In genomic region chr2:191376981-191377629, GRCh38 we compare ENCODE assay signal across 9 cellular contexts.
DNase-seq lines count a peak whose midpoint lies in the region; ATAC-seq and TF ChIP-seq lines count a peak whose summit lies in the region.
"Had no signal": no experiment of that assay in that cellular context is flagged by ENCODE, and none has a peak within 500 bp of the region (broad histone marks: within the 10 kb centered on the region; RNA-seq: fewer than 3 reads in every experiment).

No MANE protein-coding gene starts in this region.

- H3K27me3 Mint-ChIP-seq in T-helper 2 cell treated with Interferon-gamma antibody and Interleukin-4, amounts not matched to agents 5 μg/mL and 100 μg/mL, for 36 hours (ENCODE audit: low read depth) = no peaks in the 10 kb centered on the region
- H3K27me3 Mint-ChIP-seq: dendritic cell treated with granulocyte-macrophage colony-stimulating factor and Interleukin-4, amounts not matched to agents 40 ng/mL and 50 ng/mL, for 4 days had no signal

- H3K9me3 Mint-ChIP-seq in T-helper 2 cell treated with Interferon-gamma antibody and Interleukin-4, amounts not matched to agents 5 μg/mL and 100 μg/mL, for 36 hours = no peaks in the 10 kb centered on the region
- H3K9me3 Mint-ChIP-seq: dendritic cell treated with granulocyte-macrophage colony-stimulating factor and Interleukin-4, amounts not matched to agents 40 ng/mL and 50 ng/mL, for 4 days had no signal

- no peaks in the 10 kb centered on the region for H3K9me3 ChIP-seq in Karpas-422 (ENCODE audit: low read length)

- H3K4me1 Mint-ChIP-seq in T-helper 2 cell treated with Interferon-gamma antibody and Interleukin-4, amounts not matched to agents 5 μg/mL and 100 μg/mL, for 36 hours (ENCODE audit: low read depth) = peaks cover 3% of the 10 kb centered on the region

- H3K36me3 Mint-ChIP-seq in T-helper 2 cell treated with Interferon-gamma antibody and Interleukin-4, amounts not matched to agents 5 μg/mL and 100 μg/mL, for 36 hours (ENCODE audit: low read depth) = no peaks in the 10 kb centered on the region

- TF ChIP-seq CTCF in AG04449 (IDR thresholded peaks at IDR 0.05; ENCODE audit: insufficient read depth, low read length, missing control alignments) = no peak
- no peak for TF ChIP-seq CTCF in retinal pigment epithelial cell (conservative IDR thresholded peaks at IDR 0.05; ENCODE audit: low read depth, low read length)

- H3K4me1 ChIP-seq in Karpas-422 (ENCODE audit: low read length) = no peaks in the 10 kb centered on the region

- CTCF ChIA-PET in AG04449 (lab: Yijun Ruan, JAX) = interaction anchor here (1.2 kb wide), 1 partner anchor 9 kb away, joined by 3 read pairs; no protein-coding TSS in a partner anchor

- H3K27ac ChIP-seq in Karpas-422 (ENCODE audit: low read length) = no peak overlapping the region

- POLR2A ChIA-PET in AG04449 (lab: Yijun Ruan, JAX) = interaction anchor here (0.9 kb wide), 1 partner anchor 11 kb away, joined by 3 read pairs; no protein-coding TSS in a partner anchor

- H3K4me2 ChIP-seq in Karpas-422 (ENCODE audit: low read depth, low read length, poor library complexity, severe bottlenecking) = no peak overlapping the region

- H3K4me3 ChIP-seq in AG04449 (ENCODE audit: low read depth, low read length) (no peak overlapping the region), retinal pigment epithelial cell (ENCODE audit: low read length) (no peak overlapping the region), Karpas-422 (ENCODE audit: low read length) (no peak overlapping the region)

- no peaks in the 10 kb centered on the region for H4K20me1 ChIP-seq in Karpas-422 (ENCODE audit: insufficient read depth, low read depth, low read length)

- no peak overlapping the region for H3K4me3 Mint-ChIP-seq in T-helper 2 cell treated with Interferon-gamma antibody and Interleukin-4, amounts not matched to agents 5 μg/mL and 100 μg/mL, for 36 hours
- H3K4me3 Mint-ChIP-seq: dendritic cell treated with granulocyte-macrophage colony-stimulating factor and Interleukin-4, amounts not matched to agents 40 ng/mL and 50 ng/mL, for 4 days had no signal

- ATAC-seq in GM18870 (IDR thresholded peaks at IDR 0.05; ENCODE audit: unreplicated experiment) = peak; percentile 92

- H2AFZ ChIP-seq in Karpas-422 (ENCODE audit: low read length) = no peak overlapping the region

- H3K9ac ChIP-seq in Karpas-422 (ENCODE audit: low read length) = no peak overlapping the region

- H3K79me2 ChIP-seq in Karpas-422 (ENCODE audit: low read length) = no peaks in the 10 kb centered on the region

- no peaks in the 10 kb centered on the region for H3K36me3 ChIP-seq in Karpas-422 (ENCODE audit: insufficient read depth, low read length)

- H3K27ac Mint-ChIP-seq in T-helper 2 cell treated with Interferon-gamma antibody and Interleukin-4, amounts not matched to agents 5 μg/mL and 100 μg/mL, for 36 hours = no peak overlapping the region

- no peaks in the 10 kb centered on the region for H3K27me3 ChIP-seq in Karpas-422 (ENCODE audit: low read length)

- intact Hi-C loops in cardiac septum (cut with DNase I) = loop anchor here (10.0 kb wide), 1 partner anchor 212 kb away; no protein-coding TSS in a partner anchor

- no peaks in the 10 kb centered on the region for H3K9me2 ChIP-seq in Karpas-422 (replicated peaks; ENCODE audit: insufficient read depth, low read length)

- peak; percentile 70 for DNase-seq in AG04449 (ENCODE audit: low read depth, low spot score)
- DNase-seq in HPDE6-E6E7 (ENCODE audit: extremely low spot score) = peak; percentile 80
- peak; percentile 28 for DNase-seq in T-helper 2 cell treated with Interferon-gamma antibody and Interleukin-4, amounts not matched to agents 5 μg/mL and 100 μg/mL, for 36 hours (ENCODE audit: low spot score)
- peak; percentile 80 for DNase-seq in cardiac septum (ENCODE audit: low spot score)
- DNase-seq in retinal pigment epithelial cell (ENCODE audit: low read depth) = peak; percentile 66
- no peak for DNase-seq in Karpas-422
- DNase-seq in NAMALWA (ENCODE audit: low spot score) = no peak

Comparison
In these comparisons a context has a peak if more than half of its experiments do, and no peak if none do; other contexts are left out.
1. DNase-seq: peak in AG04449 (single experiment), HPDE6-E6E7 (single experiment), T-helper 2 cell treated with Interferon-gamma antibody and Interleukin-4, amounts not matched to agents 5 μg/mL and 100 μg/mL, for 36 hours (single experiment), cardiac septum (single experiment) and retinal pigment epithelial cell (single experiment); none in Karpas-422 (single experiment) and NAMALWA (single experiment).